Comparison of ENCODE assay signal across 8 cellular contexts in the genomic region with DNA sequence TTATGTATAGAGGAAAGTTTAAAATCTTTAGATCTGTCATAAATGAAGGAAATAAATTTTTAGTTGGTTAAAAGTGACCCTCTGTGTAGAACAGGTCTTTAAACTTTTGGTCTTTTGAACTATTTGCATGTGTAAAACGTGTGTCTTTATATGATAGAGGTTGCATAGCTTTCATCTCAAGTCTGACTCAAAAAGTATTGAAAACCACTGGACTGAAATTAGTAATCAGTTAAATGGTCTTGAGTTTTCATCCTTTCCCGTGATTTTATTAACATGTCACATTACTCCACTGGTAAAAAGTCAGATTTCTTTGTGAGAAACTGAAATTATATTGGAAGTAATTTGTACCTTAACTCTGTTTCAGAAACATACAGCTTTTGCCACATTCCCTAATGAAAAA. TPM values are rescaled to one million over a fixed set of nuclear protein-coding genes. Genes with fewer than 3 reads are reported as not detected.
DNase-seq lines count a peak whose midpoint lies in the region; ATAC-seq and TF ChIP-seq lines count a peak whose summit lies in the region.

No MANE protein-coding gene starts in this region.

- no peak overlapping the region for H3K9ac ChIP-seq in mesendoderm (ENCODE audit: low read length)

- H3K18ac ChIP-seq in mesendoderm (ENCODE audit: low read length), result no peak overlapping the region

- H3K27ac ChIP-seq in gastroesophageal sphincter, result no peak overlapping the region
- no peak overlapping the region for H3K27ac ChIP-seq in mesendoderm (ENCODE audit: low read depth, low read length)

- H3K27ac Mint-ChIP-seq in activated T-cell treated with anti-CD3 and anti-CD28 coated beads, Interleukin-2, amount 50 U/mL, for 24 hours, result peak overlapping the region; percentile 100
- H3K27ac Mint-ChIP-seq in T-helper 1 cell treated with Interleukin-12 subunit alpha and Interleukin-12 subunit beta and Interleukin-4 antibody, amounts not matched to agents 30 μg/mL and 1 μg/mL, for 36 hours, result peak overlapping the region; percentile 47
- peak overlapping the region; percentile 56 to 66 for H3K27ac Mint-ChIP-seq in stimulated activated naive CD8-positive, alpha-beta T cell treated with anti-CD3 and anti-CD28 coated beads, Interleukin-15, amount 100 ng/mL, for 72 hours

- H2BK15ac ChIP-seq in mesendoderm (replicated peaks; ENCODE audit: low read depth), result no peak overlapping the region

- H3K27me3 Mint-ChIP-seq in activated T-cell treated with anti-CD3 and anti-CD28 coated beads, Interleukin-2, amount 50 U/mL, for 24 hours, result no peaks in the 10 kb centered on the region
- peaks cover 5% of the 10 kb centered on the region for H3K27me3 Mint-ChIP-seq in T-helper 1 cell treated with Interleukin-12 subunit alpha and Interleukin-12 subunit beta and Interleukin-4 antibody, amounts not matched to agents 30 μg/mL and 1 μg/mL, for 36 hours (ENCODE audit: low read depth)
- H3K27me3 Mint-ChIP-seq in stimulated activated naive CD8-positive, alpha-beta T cell treated with anti-CD3 and anti-CD28 coated beads, Interleukin-15, amount 100 ng/mL, for 72 hours, result no peaks in the 10 kb centered on the region

- peaks cover 62% of the 10 kb centered on the region for H3K36me3 Mint-ChIP-seq in activated T-cell treated with anti-CD3 and anti-CD28 coated beads, Interleukin-2, amount 50 U/mL, for 24 hours (ENCODE audit: low read depth)
- peaks cover 32% of the 10 kb centered on the region for H3K36me3 Mint-ChIP-seq in T-helper 1 cell treated with Interleukin-12 subunit alpha and Interleukin-12 subunit beta and Interleukin-4 antibody, amounts not matched to agents 30 μg/mL and 1 μg/mL, for 36 hours (ENCODE audit: low read depth)

- H3K4me1 ChIP-seq in gastroesophageal sphincter (peaks cover 5 to 62% (median 10%) of the 10 kb centered on the region in 3 donors), mesendoderm (ENCODE audit: control insufficient read depth, low read depth, low read length) (no peaks in the 10 kb centered on the region)

- no peak overlapping the region for H2BK120ac ChIP-seq in mesendoderm (ENCODE audit: low read depth, low read length)

- no peak overlapping the region for H2BK5ac ChIP-seq in mesendoderm (ENCODE audit: low read length)

- H3K4me3 Mint-ChIP-seq in activated T-cell treated with anti-CD3 and anti-CD28 coated beads, Interleukin-2, amount 50 U/mL, for 24 hours, result peak overlapping the region; percentile 97
- H3K4me3 Mint-ChIP-seq in T-helper 1 cell treated with Interleukin-12 subunit alpha and Interleukin-12 subunit beta and Interleukin-4 antibody, amounts not matched to agents 30 μg/mL and 1 μg/mL, for 36 hours, result peak overlapping the region; percentile 76
- peak overlapping the region; percentile 70 to 98 for H3K4me3 Mint-ChIP-seq in stimulated activated naive CD8-positive, alpha-beta T cell treated with anti-CD3 and anti-CD28 coated beads, Interleukin-15, amount 100 ng/mL, for 72 hours

- peaks cover 2% of the 10 kb centered on the region for H3K79me1 ChIP-seq in mesendoderm (ENCODE audit: low read length)

- no peak overlapping the region for H3K23ac ChIP-seq in mesendoderm (ENCODE audit: low read length)

- no peaks in the 10 kb centered on the region for H3K27me3 ChIP-seq in gastroesophageal sphincter
- H3K27me3 ChIP-seq in mesendoderm (ENCODE audit: insufficient read depth, low read length, poor library complexity), result no peaks in the 10 kb centered on the region

- H2AK5ac ChIP-seq in mesendoderm (ENCODE audit: low read length), result no peak overlapping the region

- no peaks in the 10 kb centered on the region for H3K9me3 Mint-ChIP-seq in activated T-cell treated with anti-CD3 and anti-CD28 coated beads, Interleukin-2, amount 50 U/mL, for 24 hours
- no peaks in the 10 kb centered on the region for H3K9me3 Mint-ChIP-seq in T-helper 1 cell treated with Interleukin-12 subunit alpha and Interleukin-12 subunit beta and Interleukin-4 antibody, amounts not matched to agents 30 μg/mL and 1 μg/mL, for 36 hours
- no peaks in the 10 kb centered on the region for H3K9me3 Mint-ChIP-seq in stimulated activated naive CD8-positive, alpha-beta T cell treated with anti-CD3 and anti-CD28 coated beads, Interleukin-15, amount 100 ng/mL, for 72 hours

- H3K4me3 ChIP-seq in gastroesophageal sphincter (peak overlapping the region; percentile 89 to 100), mesendoderm (ENCODE audit: low read length) (no peak overlapping the region)

- H3K36me3 ChIP-seq in gastroesophageal sphincter, result peaks cover 0 to 31% of the 10 kb centered on the region in 2 donors
- H3K36me3 ChIP-seq in mesendoderm (ENCODE audit: control insufficient read depth, insufficient read depth, low read length), result no peaks in the 10 kb centered on the region

- ATAC-seq in gastroesophageal sphincter, result no peak
- peak; percentile 37 for ATAC-seq in stimulated activated naive CD8-positive, alpha-beta T cell treated with anti-CD3 and anti-CD28 coated beads, Interleukin-15, amount 100 ng/mL, for 72 hours
- ATAC-seq in GM21825 (IDR thresholded peaks at IDR 0.05; ENCODE audit: unreplicated experiment), result no peak

- no peak for TF ChIP-seq CTCF in gastroesophageal sphincter (IDR thresholded peaks at IDR 0.05)

- H3K4ac ChIP-seq in mesendoderm (ENCODE audit: low read depth, low read length), result no peak overlapping the region

- H3K4me1 Mint-ChIP-seq in activated T-cell treated with anti-CD3 and anti-CD28 coated beads, Interleukin-2, amount 50 U/mL, for 24 hours (ENCODE audit: low read depth), result peaks cover 68% of the 10 kb centered on the region
- peaks cover 48% of the 10 kb centered on the region for H3K4me1 Mint-ChIP-seq in T-helper 1 cell treated with Interleukin-12 subunit alpha and Interleukin-12 subunit beta and Interleukin-4 antibody, amounts not matched to agents 30 μg/mL and 1 μg/mL, for 36 hours (ENCODE audit: low read depth)
- peaks cover 65% of the 10 kb centered on the region for H3K4me1 Mint-ChIP-seq in stimulated activated naive CD8-positive, alpha-beta T cell treated with anti-CD3 and anti-CD28 coated beads, Interleukin-15, amount 100 ng/mL, for 72 hours

- H3K4me2 ChIP-seq in mesendoderm (ENCODE audit: low read length), result no peak overlapping the region

- no peak overlapping the region for H4K5ac ChIP-seq in mesendoderm (ENCODE audit: low read length)

- DNase-seq in activated T-cell treated with anti-CD3 and anti-CD28 coated beads, Interleukin-2, amount 50 U/mL, for 24 hours, result no peak
- DNase-seq in activated T-cell treated with anti-CD3 and anti-CD28 coated beads, Interleukin-2, amount 50 U/mL, for 1 hour, result no peak
- no peak for DNase-seq in stimulated activated naive CD8-positive, alpha-beta T cell treated with anti-CD3 and anti-CD28 coated beads, Interleukin-15, amount 100 ng/mL, for 72 hours
- DNase-seq in activated CD8-positive, alpha-beta memory T cell treated with anti-CD3 and anti-CD28 coated beads for 24 hours, result no peak
- DNase-seq in mesendoderm, result no peak

- H3K56ac ChIP-seq in mesendoderm (ENCODE audit: low read length), result no peak overlapping the region

- TF ChIP-seq POLR2A in gastroesophageal sphincter (IDR thresholded peaks at IDR 0.05), result no peak

- TF ChIP-seq EP300 in gastroesophageal sphincter (IDR thresholded peaks at IDR 0.05), result no peak

- H4K8ac ChIP-seq in mesendoderm (ENCODE audit: low read depth, low read length), result no peak overlapping the region

- no peaks in the 10 kb centered on the region for H3K9me3 ChIP-seq in gastroesophageal sphincter

- 47 to 67% methylated on average over 2 of the region's 2 CpGs for WGBS in gastroesophageal sphincter (ENCODE audit: low coverage in 1 of 2), 2 donors
- no CpG with 5 or more reads among the region's 2 CpGs for WGBS in mesendoderm (ENCODE audit: extremely low coverage, insufficient coverage, low lambda C conversion rate)

- peaks cover 8% of the 10 kb centered on the region for H3K79me2 ChIP-seq in mesendoderm (ENCODE audit: control insufficient read depth, insufficient read depth, low read length)

RNA-seq across cellular contexts. Expression of gene RNPC3, which starts 1.8 kb away (rescaled TPM):
- total RNA-seq in gastroesophageal sphincter, result 10 to 100 TPM in 3 of 4 donors, 1 to 10 TPM in 1; 9.3 to 56.2 (median 19.3) TPM
- 15.8 TPM for polyA plus RNA-seq in mesendoderm (2013, experiment 1 of 2)
- 14.8 TPM for polyA plus RNA-seq in mesendoderm (2013, experiment 2 of 2)

RNA-seq across cellular contexts. Expression of gene AMY2B, which starts 44.1 kb away (rescaled TPM):
- total RNA-seq in gastroesophageal sphincter, result 10 to 100 TPM; 31.4 to 59.6 (median 44.3) TPM
- 0.24 TPM for polyA plus RNA-seq in mesendoderm (2013, experiment 1 of 2)
- polyA plus RNA-seq in mesendoderm (2013, experiment 2 of 2), result 0.53 TPM

Comparison
In these comparisons a context has a peak if more than half of its experiments do, and no peak if none do; other contexts are left out.
1. H3K27ac Mint-ChIP-seq: peak in every context shown above with its lines; median percentile 100 in activated T-cell treated with anti-CD3 and anti-CD28 coated beads, Interleukin-2, amount 50 U/mL, for 24 hours; 61 in stimulated activated naive CD8-positive, alpha-beta T cell treated with anti-CD3 and anti-CD28 coated beads, Interleukin-15, amount 100 ng/mL, for 72 hours; 47 in T-helper 1 cell treated with Interleukin-12 subunit alpha and Interleukin-12 subunit beta and Interleukin-4 antibody, amounts not matched to agents 30 μg/mL and 1 μg/mL, for 36 hours.